12 cellular contexts compared by ENCODE assay signal in the genomic region with DNA sequence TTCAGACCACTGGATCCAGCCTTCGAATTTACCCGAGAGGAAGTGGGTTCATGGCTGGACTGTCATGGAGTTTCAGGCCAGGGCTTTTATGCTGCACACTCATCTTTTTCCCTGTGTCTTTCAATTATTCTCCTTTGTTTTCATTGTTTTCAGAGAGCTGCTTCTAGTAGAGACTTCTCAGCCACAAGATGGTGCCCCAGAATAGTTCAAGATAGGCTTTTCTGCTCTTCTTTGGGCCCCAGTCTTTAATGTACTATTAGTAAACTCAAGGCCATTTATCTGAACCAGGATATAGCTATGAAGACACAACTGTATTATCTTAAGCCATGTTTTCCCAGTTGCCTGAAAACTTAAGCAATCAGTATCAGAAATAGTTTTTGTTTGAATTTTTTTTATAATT. TPM values are rescaled to one million over a fixed set of nuclear protein-coding genes. Genes with fewer than 3 reads are reported as not detected.
DNase-seq lines count a peak whose midpoint lies in the region; ATAC-seq and TF ChIP-seq lines count a peak whose summit lies in the region.
"Had no signal": no experiment of that assay in that cellular context is flagged by ENCODE, and none has a peak within 500 bp of the region (broad histone marks: within the 10 kb centered on the region; RNA-seq: fewer than 3 reads in every experiment).

No MANE protein-coding gene starts in this region.

- H3K18ac ChIP-seq in IMR-90 (ENCODE audit: low read depth, low read length): no peak overlapping the region

- no peak overlapping the region for H2AK9ac ChIP-seq in IMR-90 (replicated peaks; ENCODE audit: low read depth, low read length, poor library complexity)

- no peak overlapping the region for H3K4ac ChIP-seq in IMR-90 (ENCODE audit: low read depth, low read length)

- H2AK5ac ChIP-seq in IMR-90 (ENCODE audit: low read depth, low read length): no peak overlapping the region

- no peak overlapping the region for H4K5ac ChIP-seq in IMR-90 (ENCODE audit: low read depth, low read length)

- H3K9me3 Mint-ChIP-seq in chondrocyte (ENCODE audit: low read depth): peaks cover 3% of the 10 kb centered on the region
- H3K9me3 Mint-ChIP-seq in stimulated activated memory B cell treated with anti-CD40 and anti-IgM and Interleukin-4, amounts not matched to agents 10 μg/mL and 1 μg/mL and 100 μg/mL, for 72 hours: no peaks in the 10 kb centered on the region
- H3K9me3 Mint-ChIP-seq: activated T-cell treated with anti-CD3 and anti-CD28 coated beads, Interleukin-2, amount 50 U/mL, for 72 hours had no signal

- peaks cover 10% of the 10 kb centered on the region for H3K4me1 Mint-ChIP-seq in chondrocyte (ENCODE audit: low read depth)
- H3K4me1 Mint-ChIP-seq in stimulated activated memory B cell treated with anti-CD40 and anti-IgM and Interleukin-4, amounts not matched to agents 10 μg/mL and 1 μg/mL and 100 μg/mL, for 72 hours: no peaks in the 10 kb centered on the region

- POLR2A ChIA-PET in IMR-90 (lab: Charles Lee; ENCODE audit: unreplicated experiment): interaction anchor here (1.0 kb wide), 1 partner anchor 143 kb away, joined by 5 read pairs; a partner anchor contains a TSS

- H3K27ac ChIP-seq in IMR-90 (ENCODE audit: insufficient read depth, low read length): no peak overlapping the region

- H4K91ac ChIP-seq in IMR-90 (ENCODE audit: insufficient read depth, low read depth, low read length): no peak overlapping the region

- H4K8ac ChIP-seq in IMR-90 (ENCODE audit: low read depth in 2 of 2, low read length in 2 of 2): no peak overlapping the region

- H2BK20ac ChIP-seq in IMR-90 (ENCODE audit: low read depth, low read length): no peak overlapping the region

- H3K4me3 ChIP-seq in AG10803 (ENCODE audit: low read length) (no peak overlapping the region), IMR-90 (ENCODE audit: insufficient read depth, low read depth, low read length) (no peak overlapping the region)
- H3K4me3 ChIP-seq: BLaER1 had no signal

- no peak overlapping the region for H3K4me2 ChIP-seq in IMR-90 (ENCODE audit: low read depth, low read length)

- H3K9me3 ChIP-seq in IMR-90 (ENCODE audit: control insufficient read depth, insufficient read depth, low read length): peaks cover 2% of the 10 kb centered on the region; the same call in 1 of the 2 replicates

- no peak overlapping the region for H2BK15ac ChIP-seq in IMR-90 (ENCODE audit: low read depth, low read length)

- no peak overlapping the region for H3K9ac ChIP-seq in IMR-90 (ENCODE audit: low read depth, low read length)
- H3K9ac ChIP-seq: BLaER1 had no signal

- in situ Hi-C loops in IMR-90 (cut with MboI; ENCODE audit: low sequenced_read_pairs): no loop called here

- intact Hi-C loops in IMR-90 (cut with micrococcal nuclease): no loop called here

- no peak for ATAC-seq in IMR-90 (ENCODE audit: low read depth)
- ATAC-seq in left lobe of liver: peak; percentile 56
- ATAC-seq in stimulated activated memory B cell treated with anti-CD40 and anti-IgM and Interleukin-4, amounts not matched to agents 10 μg/mL and 1 μg/mL and 100 μg/mL, for 72 hours: no peak
- no peak for ATAC-seq in HG03354 (IDR thresholded peaks at IDR 0.05; ENCODE audit: poor library complexity, severe bottlenecking, unreplicated experiment)
- ATAC-seq: activated T-cell treated with anti-CD3 and anti-CD28 coated beads, Interleukin-2, amount 50 U/mL, for 72 hours had no signal

- no peak for TF ChIP-seq POLR2A in IMR-90 (IDR thresholded peaks at IDR 0.05; ENCODE audit: low read depth, low read length)

- no peaks in the 10 kb centered on the region for H3K27me3 ChIP-seq in IMR-90 (ENCODE audit: control insufficient read depth, insufficient read depth, low read length)
- H3K27me3 ChIP-seq: BLaER1 had no signal

- no peak overlapping the region for H2AFZ ChIP-seq in IMR-90 (replicated peaks; ENCODE audit: low read length, poor library complexity)

- H2BK5ac ChIP-seq in IMR-90 (ENCODE audit: low read depth, low read length, poor library complexity, severe bottlenecking): no peak overlapping the region

- dilution Hi-C loops in IMR-90 (cut with HindIII; ENCODE audit: low sequenced_read_pairs, unreplicated experiment): no loop called here

- no peaks in the 10 kb centered on the region for H3K9me1 ChIP-seq in IMR-90 (ENCODE audit: insufficient read depth, low read length)

- H4K20me1 ChIP-seq in IMR-90 (ENCODE audit: insufficient read depth, low read length): no peaks in the 10 kb centered on the region
- H4K20me1 ChIP-seq: BLaER1 had no signal

- H3K4me3 Mint-ChIP-seq in chondrocyte (ENCODE audit: unreplicated experiment): no peak overlapping the region
- H3K4me3 Mint-ChIP-seq in stimulated activated memory B cell treated with anti-CD40 and anti-IgM and Interleukin-4, amounts not matched to agents 10 μg/mL and 1 μg/mL and 100 μg/mL, for 72 hours: no peak overlapping the region
- H3K4me3 Mint-ChIP-seq: activated T-cell treated with anti-CD3 and anti-CD28 coated beads, Interleukin-2, amount 50 U/mL, for 72 hours; dendritic cell treated with granulocyte-macrophage colony-stimulating factor and Interleukin-4, amounts not matched to agents 40 ng/mL and 50 ng/mL, for 4 days had no signal

- 100% methylated on average over 2 of the region's 2 CpGs; no CpG with 5 or more reads in 1 of the 2 experiments for WGBS in IMR-90 (ENCODE audit: extremely low coverage in 2 of 2, insufficient read length in 1 of 2), 2 experiments

- H3K4me1 ChIP-seq in IMR-90 (ENCODE audit: control insufficient read depth, insufficient read depth, low read length): no peaks in the 10 kb centered on the region; the same call in 1 of the 2 replicates

- peaks cover 3% of the 10 kb centered on the region; the same call in 1 of the 2 replicates for H3K36me3 ChIP-seq in IMR-90 (ENCODE audit: control insufficient read depth, insufficient read depth, low read length)

- peaks cover 0 to 4% of the 10 kb centered on the region in 2 experiments; a peak in 2 of 4 replicates for H3K79me1 ChIP-seq in IMR-90 (ENCODE audit: low read depth in 1 of 2, low read length in 2 of 2)

- H3K14ac ChIP-seq in IMR-90 (replicated peaks; ENCODE audit: low read depth, low read length): no peak overlapping the region

- TF ChIP-seq CTCF in AG10803 (conservative IDR thresholded peaks at IDR 0.05; ENCODE audit: low read length): peak; percentile 25
- TF ChIP-seq CTCF in IMR-90 (conservative IDR thresholded peaks at IDR 0.05; ENCODE audit: low read depth, low read length): no peak
- TF ChIP-seq CTCF in chondrocyte (IDR thresholded peaks at IDR 0.05): peak; percentile 43

- DNase-seq in AG10803 (ENCODE audit: low read depth) (peak; percentile 30), IMR-90 (peak; percentile 7), chondrocyte (ENCODE audit: low spot score) (no peak), left lobe of liver (ENCODE audit: low spot score) (no peak), NCI-H2171 treated with DMSO at 0.1 percent for 48 hours (lab: John Stamatoyannopoulos, UW) (no peak), NCI-H1092 (lab: John Stamatoyannopoulos, UW) (no peak)
- DNase-seq: activated T-cell treated with anti-CD3 and anti-CD28 coated beads, Interleukin-2, amount 50 U/mL, for 72 hours; NCI-H2081 treated with DMSO at 0.1 percent for 48 hours had no signal

- BruUV-seq in IMR-90 (replicated peaks; lab: Mats Ljungman, UMichigan): no TSS peak

- CTCF ChIA-PET in IMR-90 (lab: Yijun Ruan, JAX): interaction anchor here (0.6 kb wide), 1 partner anchor 146 kb away, joined by 3 read pairs; no protein-coding TSS in a partner anchor

- H3K27ac Mint-ChIP-seq in chondrocyte (ENCODE audit: unreplicated experiment): no peak overlapping the region
- no peak overlapping the region for H3K27ac Mint-ChIP-seq in stimulated activated memory B cell treated with anti-CD40 and anti-IgM and Interleukin-4, amounts not matched to agents 10 μg/mL and 1 μg/mL and 100 μg/mL, for 72 hours
- H3K27ac Mint-ChIP-seq: activated T-cell treated with anti-CD3 and anti-CD28 coated beads, Interleukin-2, amount 50 U/mL, for 72 hours; dendritic cell treated with granulocyte-macrophage colony-stimulating factor and Interleukin-4, amounts not matched to agents 40 ng/mL and 50 ng/mL, for 4 days had no signal

- H3K56ac ChIP-seq in IMR-90 (ENCODE audit: extremely low read depth, insufficient read depth, low read length): no peak overlapping the region

- no peaks in the 10 kb centered on the region for H3K27me3 Mint-ChIP-seq in chondrocyte (ENCODE audit: low read depth)
- no peaks in the 10 kb centered on the region for H3K27me3 Mint-ChIP-seq in stimulated activated memory B cell treated with anti-CD40 and anti-IgM and Interleukin-4, amounts not matched to agents 10 μg/mL and 1 μg/mL and 100 μg/mL, for 72 hours
- H3K27me3 Mint-ChIP-seq: dendritic cell treated with granulocyte-macrophage colony-stimulating factor and Interleukin-4, amounts not matched to agents 40 ng/mL and 50 ng/mL, for 4 days had no signal

- H2BK120ac ChIP-seq in IMR-90 (ENCODE audit: low read depth, low read length): no peak overlapping the region

- H3K36me3 Mint-ChIP-seq in chondrocyte (ENCODE audit: low read depth): peaks cover 7% of the 10 kb centered on the region
- peaks cover 34% of the 10 kb centered on the region for H3K36me3 Mint-ChIP-seq in stimulated activated memory B cell treated with anti-CD40 and anti-IgM and Interleukin-4, amounts not matched to agents 10 μg/mL and 1 μg/mL and 100 μg/mL, for 72 hours

- H3K23ac ChIP-seq in IMR-90 (ENCODE audit: low read depth, low read length): no peak overlapping the region

- no peak for TF ChIP-seq RAD21 in IMR-90 (IDR thresholded peaks at IDR 0.05; ENCODE audit: low read length)

TF ChIP-seq in IMR-90, 13 proteins besides CTCF, POLR2A, EP300 and RAD21:
- TF ChIP-seq RCOR1 (IDR thresholded peaks at IDR 0.05; ENCODE audit: insufficient replicate concordance, low read length): no peak
- TF ChIP-seq SMC3 (IDR thresholded peaks at IDR 0.05; ENCODE audit: low read depth, low read length): peak; percentile 9; the same call in 1 of the 2 replicates
- no peak for TF ChIP-seq MAFK (IDR thresholded peaks at IDR 0.05; ENCODE audit: low read depth, low read length)
TF ChIP-seq in IMR-90: peak in this region for 1.

RNA-seq across cellular contexts. Expression of a gene that starts 30.4 kb away (rescaled TPM):
- total RNA-seq in IMR-90 (2012; rRNA removed): 435 and 530 TPM in 2 replicates
- 171 and 184 TPM in 2 replicates for polyA plus RNA-seq in IMR-90 (2012; rRNA removed)
- 113 and 127 TPM in 2 replicates for polyA plus RNA-seq in IMR-90 (2012; cell fraction: cytosol; rRNA removed)
- 32.2 and 124 TPM in 2 replicates for polyA plus RNA-seq in IMR-90 (2012; cell fraction: nucleus; rRNA removed; ENCODE audit: low replicate concordance)
- 129 to 167 TPM (median 137 TPM) in 3 replicates for total RNA-seq in chondrocyte
- total RNA-seq in left lobe of liver: 72.0 TPM

Comparison
In these comparisons a context has a peak if more than half of its experiments do, and no peak if none do; other contexts are left out.
1. DNase-seq: peak in AG10803 (single experiment) and IMR-90 (single experiment); none in chondrocyte (single experiment), left lobe of liver (single experiment), NCI-H2171 treated with DMSO at 0.1 percent for 48 hours (single experiment) and NCI-H1092 (single experiment).